Comparison of ENCODE assay signal across 7 cellular contexts in the genomic region with DNA sequence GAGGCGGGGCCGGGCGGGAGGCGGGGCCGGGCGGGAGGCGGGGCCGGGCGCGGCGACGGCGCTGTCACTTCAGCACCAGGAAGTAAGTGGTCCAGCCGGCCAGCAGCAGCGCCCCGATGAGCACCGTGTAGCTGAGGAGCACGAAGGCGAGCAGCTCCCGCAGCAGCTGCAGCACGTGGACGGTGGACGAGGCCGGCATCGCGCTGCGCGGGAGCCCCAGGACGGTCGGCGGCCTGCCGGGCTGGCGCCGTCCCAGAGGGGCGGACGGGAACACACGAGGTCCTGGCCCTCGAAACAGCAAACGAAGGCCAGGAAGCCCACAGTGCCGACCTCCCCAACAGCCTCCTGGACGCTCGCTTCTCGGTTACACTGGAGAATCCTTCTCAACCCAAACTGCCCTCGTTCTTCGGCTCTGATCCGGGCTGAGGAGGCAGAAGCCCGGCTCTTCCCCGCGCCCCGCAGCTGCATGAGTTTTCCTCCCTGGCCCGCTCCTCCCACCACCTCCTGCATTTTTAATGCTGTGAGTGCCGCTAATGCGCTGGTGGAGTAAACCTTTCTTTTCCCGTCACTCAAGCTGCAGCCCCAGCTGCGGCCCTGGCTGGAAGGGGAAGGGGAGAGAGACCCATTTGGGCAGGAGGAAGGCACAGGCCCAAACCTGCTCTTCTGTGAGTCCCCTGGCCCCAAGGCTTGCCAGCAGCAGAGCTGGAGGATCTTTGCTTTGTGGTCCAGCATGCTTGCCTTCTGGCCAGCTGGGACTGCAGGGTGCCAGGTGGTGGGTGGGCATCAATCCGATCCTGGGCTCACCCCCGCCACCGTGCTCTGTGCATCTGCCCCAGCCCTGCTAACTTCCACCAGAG. TPM values are rescaled to one million over a fixed set of nuclear protein-coding genes. Genes with fewer than 3 reads are reported as not detected.
A peak's percentile ranks its signal among the peaks of the same experiment; 100 is the strongest.
DNase-seq lines count a peak whose midpoint lies in the region; TF ChIP-seq lines count a peak whose summit lies in the region.

No MANE protein-coding gene starts in this region.

- TF ChIP-seq POLR2A in prostate gland (IDR thresholded peaks at IDR 0.05): no peak

- no peaks in the 10 kb centered on the region for H3F3A ChIP-seq in MM.1S (ENCODE audit: insufficient read depth, low read length)

- peak overlapping the region; percentile 67 for H3K4me3 ChIP-seq in GM12875 (ENCODE audit: low read depth, low read length)
- peak overlapping the region; percentile 29; the same call in 1 of the 2 replicates for H3K4me3 ChIP-seq in MM.1S (ENCODE audit: low read length)
- peak overlapping the region; percentile 10 to 24 for H3K4me3 ChIP-seq in prostate gland

- H3K27ac Mint-ChIP-seq in endothelial cell (ENCODE audit: unreplicated experiment): no peak overlapping the region

- H3K4me1 Mint-ChIP-seq in endothelial cell (ENCODE audit: unreplicated experiment): peaks cover 7% of the 10 kb centered on the region

- H3K9me2 ChIP-seq in MM.1S (replicated peaks; ENCODE audit: insufficient read depth, low read length): no peaks in the 10 kb centered on the region

- intact Hi-C loops in prostate gland (cut with DNase I): loop anchor here (5.0 kb wide), 1 partner anchor 41 kb away; the partner anchor contains the start of gene VPS33A

- no peaks in the 10 kb centered on the region for H3K9me3 Mint-ChIP-seq in endothelial cell (ENCODE audit: unreplicated experiment)

- peaks cover 3% of the 10 kb centered on the region for H3K27me3 Mint-ChIP-seq in endothelial cell (ENCODE audit: unreplicated experiment)

- peaks cover 9% of the 10 kb centered on the region for H3K36me3 Mint-ChIP-seq in endothelial cell (ENCODE audit: low read depth, unreplicated experiment)

- H3K79me2 ChIP-seq in MM.1S (ENCODE audit: low read length): peaks cover 30% of the 10 kb centered on the region

- H3K4me2 ChIP-seq in MM.1S (ENCODE audit: low read depth, low read length): peak overlapping the region; percentile 57

- DNase-seq in MM.1S: no peak
- no peak for DNase-seq in endothelial cell (ENCODE audit: low spot score)
- DNase-seq in prostate gland (ENCODE audit: low spot score): no peak
- DNase-seq in anterior cingulate cortex (lab: John Stamatoyannopoulos, UW): no peak
- DNase-seq in activated gamma-delta T cell (lab: John Stamatoyannopoulos, UW): no peak
- DNase-seq in stimulated activated CD4-positive, alpha-beta T cell treated with anti-CD3 and anti-CD28 coated beads, Interleukin-15, amount 100 ng/mL, for 24 hours: no peak

- WGBS in prostate gland: 10% methylated on average over 56 of the region's 58 CpGs

- H4K20me1 ChIP-seq in MM.1S (ENCODE audit: insufficient read depth, low read length): no peaks in the 10 kb centered on the region

- no peak overlapping the region for H3K27ac ChIP-seq in MM.1S (ENCODE audit: low read length)
- H3K27ac ChIP-seq in prostate gland: peak overlapping the region in 1 of 2 donors; percentile 92

- H3K36me3 ChIP-seq in MM.1S (replicated peaks; ENCODE audit: insufficient read depth, low read length) (no peaks in the 10 kb centered on the region), prostate gland (peaks cover 6 to 9% of the 10 kb centered on the region in 2 donors)

- TF ChIP-seq CTCF in GM12875 (IDR thresholded peaks at IDR 0.05; ENCODE audit: borderline replicate concordance, insufficient read depth, low read depth, low read length) (no peak), MM.1S (IDR thresholded peaks at IDR 0.05; ENCODE audit: low read length) (no peak), endothelial cell (IDR thresholded peaks at IDR 0.05; ENCODE audit: unreplicated experiment) (no peak), prostate gland (IDR thresholded peaks at IDR 0.05) (no peak)

- H3K4me3 Mint-ChIP-seq in endothelial cell (ENCODE audit: unreplicated experiment): peak overlapping the region; percentile 8

- H3K27me3 ChIP-seq in MM.1S (replicated peaks; ENCODE audit: insufficient read depth, low read length) (no peaks in the 10 kb centered on the region), prostate gland (replicated peaks; ENCODE audit: insufficient read depth) (no peaks in the 10 kb centered on the region)

- 0 out of 2 replicates have a peak overlapping the region, but pooled peaks have one; percentile 31 for H2AFZ ChIP-seq in MM.1S (ENCODE audit: low read length)

- H3K4me1 ChIP-seq in MM.1S (ENCODE audit: low read length) (0 out of 2 replicates have a peak, but pooled peaks cover 3% of the 10 kb centered on the region), prostate gland (replicated peaks) (peaks cover 12% of the 10 kb centered on the region)

- H3K9me3 ChIP-seq in MM.1S (replicated peaks; ENCODE audit: insufficient read depth, low read length): no peaks in the 10 kb centered on the region
- H3K9me3 ChIP-seq in prostate gland: no peaks in the 10 kb centered on the region

- no peak overlapping the region for H3K9ac ChIP-seq in MM.1S (ENCODE audit: low read length)

RNA-seq across cellular contexts. Expression of gene DIABLO, which starts 0.7 kb away (rescaled TPM):
- 50.1 TPM for total RNA-seq in endothelial cell (ENCODE audit: unreplicated experiment)
- total RNA-seq in prostate gland: 100 to 1,000 TPM in 1 of 2 donors, 10 to 100 TPM in 1; 54.1 to 132 TPM

RNA-seq across cellular contexts. Expression of gene B3GNT4, which starts 23.1 kb away (rescaled TPM):
- total RNA-seq in endothelial cell (ENCODE audit: unreplicated experiment) (0.38 TPM), prostate gland (1 to 10 TPM in 1 of 2 donors, under 1 TPM in 1; 0.64 to 5.1 TPM)

RNA-seq across cellular contexts. Expression of gene VPS33A, which starts 39.7 kb away (rescaled TPM):
- 32.1 TPM for total RNA-seq in endothelial cell (ENCODE audit: unreplicated experiment)
- total RNA-seq in prostate gland: 10 to 100 TPM; 11.3 to 23.9 TPM

RNA-seq across cellular contexts. Expression of gene LRRC43, which starts 43.7 kb away (rescaled TPM):
- total RNA-seq in endothelial cell (ENCODE audit: unreplicated experiment): 0.31 TPM
- total RNA-seq in prostate gland: 1 to 10 TPM; 1.2 to 5.7 TPM

RNA-seq across cellular contexts. Expression of gene IL31, which starts 52.6 kb away (rescaled TPM):
- total RNA-seq in endothelial cell (ENCODE audit: unreplicated experiment) (not detected), prostate gland (not detected)

Comparison
In these comparisons a context has a peak if more than half of its experiments do, and no peak if none do; other contexts are left out.
1. H3K4me3 ChIP-seq: peak in every context shown above with its lines; median percentile 67 in GM12875; 29 in MM.1S; 17 in prostate gland.